In the genomic region with DNA sequence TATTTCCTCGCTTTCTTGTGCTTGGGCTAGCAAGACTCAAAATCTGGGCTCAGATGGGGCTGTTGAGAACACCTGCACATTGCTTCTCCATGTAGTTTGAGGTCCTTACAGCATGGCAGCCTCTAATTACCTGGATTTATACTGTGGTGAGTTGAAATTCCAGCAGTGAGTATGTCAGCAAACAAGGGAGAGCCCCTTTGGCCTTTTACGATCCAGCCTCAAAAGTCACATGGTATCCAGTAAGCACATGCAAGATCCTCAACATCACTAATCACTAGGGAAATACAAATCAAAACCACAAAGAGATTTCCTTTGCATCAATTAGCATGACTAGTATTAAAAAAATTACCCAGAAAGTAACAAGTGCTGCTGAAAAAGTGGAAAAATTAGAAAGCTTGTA, we compare ENCODE assay signal across 4 cellular contexts.
"Had no signal": no experiment of that assay in that cellular context is flagged by ENCODE, and none has a peak within 500 bp of the region (broad histone marks: within the 10 kb centered on the region; RNA-seq: fewer than 3 reads in every experiment).

No MANE protein-coding gene starts in this region.

- DNase-seq: GOT3, H9, HCEC 1CT, KBM-7 had no signal
